In genomic region chr5:154654484-154655375, GRCh38 we compare ENCODE assay signal across 11 cellular contexts.
DNase-seq lines count a peak whose midpoint lies in the region; ATAC-seq, FAIRE-seq and TF ChIP-seq lines count a peak whose summit lies in the region.
"Had no signal": no experiment of that assay in that cellular context is flagged by ENCODE, and none has a peak within 500 bp of the region (broad histone marks: within the 10 kb centered on the region; RNA-seq: fewer than 3 reads in every experiment).

No MANE protein-coding gene starts in this region.

- FAIRE-seq in small intestine (lab: Jason Lieb, UNC): no peak

- no peaks in the 10 kb centered on the region for H3K9me3 Mint-ChIP-seq in WTC11
- H3K9me3 Mint-ChIP-seq in activated T-helper 2 cell treated with anti-CD3 and anti-CD28 coated beads, Interferon-gamma antibody, Interleukin-2, Interleukin-4, amounts not matched to agents 10 μg/mL and 5 μg/mL and 100 μg/mL, durations not matched to agents 14 hours and 24 hours and 36 hours: no peaks in the 10 kb centered on the region

- intact Hi-C loops in activated T-helper 2 cell treated with anti-CD3 and anti-CD28 coated beads, Interferon-gamma antibody, Interleukin-2, Interleukin-4, amounts not matched to agents 10 μg/mL and 5 μg/mL and 100 μg/mL, durations not matched to agents 14 hours and 24 hours and 36 hours (cut with micrococcal nuclease): loop anchor here (5.0 kb wide), 1 partner anchor 103 kb away; the partner anchor contains the start of gene LARP1

- no peaks in the 10 kb centered on the region for H3K27me3 ChIP-seq in small intestine (ENCODE audit: control insufficient read depth in 2 of 2, insufficient read depth in 2 of 2, low read length in 2 of 2)
- H3K27me3 ChIP-seq: SJCRH30 had no signal

- H3K27ac ChIP-seq in small intestine (ENCODE audit: low read depth in 1 of 2, low read length in 1 of 2): peak overlapping the region; percentile 60 to 78
- H3K27ac ChIP-seq: 22Rv1, SJCRH30 had no signal

- no peaks in the 10 kb centered on the region for H3K9me3 ChIP-seq in small intestine (ENCODE audit: control insufficient read depth, low read depth)
- H3K9me3 ChIP-seq: SJCRH30 had no signal

- H3K4me1 Mint-ChIP-seq in WTC11: peaks cover 14% of the 10 kb centered on the region
- peaks cover 5% of the 10 kb centered on the region for H3K4me1 Mint-ChIP-seq in activated T-helper 2 cell treated with anti-CD3 and anti-CD28 coated beads, Interferon-gamma antibody, Interleukin-2, Interleukin-4, amounts not matched to agents 10 μg/mL and 5 μg/mL and 100 μg/mL, durations not matched to agents 14 hours and 24 hours and 36 hours (ENCODE audit: low read depth)

- DNase-seq in DMS 273 (lab: John Stamatoyannopoulos, UW; ENCODE audit: unreplicated experiment) (peak; percentile 44), DMS 273 treated with DMSO at 0.1 percent for 48 hours (lab: John Stamatoyannopoulos, UW) (no peak), WTC11 (ENCODE audit: low spot score) (no peak), kidney glomerular epithelial cell (lab: John Stamatoyannopoulos, UW) (peak; percentile 54), small intestine (peak; percentile 37), DMS53 treated with DMSO at 0.1 percent for 48 hours (lab: John Stamatoyannopoulos, UW; ENCODE audit: unreplicated experiment) (no peak)
- no peak for DNase-seq in activated T-helper 2 cell treated with anti-CD3 and anti-CD28 coated beads, Interferon-gamma antibody, Interleukin-2, Interleukin-4, amounts not matched to agents 10 μg/mL and 5 μg/mL and 100 μg/mL, durations not matched to agents 14 hours and 24 hours and 36 hours (ENCODE audit: low spot score)

- no peak for TF ChIP-seq CTCF in WTC11 (IDR thresholded peaks at IDR 0.05)

- H3K36me3 ChIP-seq in small intestine (ENCODE audit: control insufficient read depth in 2 of 2, insufficient read depth in 2 of 2, low read length in 2 of 2): no peaks in the 10 kb centered on the region
- H3K36me3 ChIP-seq: SJCRH30 had no signal

- POLR2A ChIA-PET in WTC11 (lab: Charles Lee): interaction anchor here (0.7 kb wide), 1 partner anchor 79 kb away, joined by 5 read pairs; no protein-coding TSS in a partner anchor

- no peak for ATAC-seq in WTC11
- ATAC-seq in HG02981 (IDR thresholded peaks at IDR 0.05; ENCODE audit: unreplicated experiment): no peak
- ATAC-seq: HCT116 had no signal

- CTCF ChIA-PET in WTC11 (lab: Charles Lee): interaction anchor here (0.6 to 1.1 kb wide), 2 partner anchors 33 to 152 kb away, joined by 3 to 4 read pairs; no protein-coding TSS in a partner anchor

- H3K4me3 Mint-ChIP-seq in WTC11: no peak overlapping the region
- no peak overlapping the region for H3K4me3 Mint-ChIP-seq in activated T-helper 2 cell treated with anti-CD3 and anti-CD28 coated beads, Interferon-gamma antibody, Interleukin-2, Interleukin-4, amounts not matched to agents 10 μg/mL and 5 μg/mL and 100 μg/mL, durations not matched to agents 14 hours and 24 hours and 36 hours (ENCODE audit: low read depth)

- 44 to 54% (median 47%) methylated on average over 13 of the region's 13 CpGs for WGBS in small intestine, 3 donors

- H3K36me3 Mint-ChIP-seq in WTC11: no peaks in the 10 kb centered on the region
- H3K36me3 Mint-ChIP-seq in activated T-helper 2 cell treated with anti-CD3 and anti-CD28 coated beads, Interferon-gamma antibody, Interleukin-2, Interleukin-4, amounts not matched to agents 10 μg/mL and 5 μg/mL and 100 μg/mL, durations not matched to agents 14 hours and 24 hours and 36 hours (ENCODE audit: low read depth): no peaks in the 10 kb centered on the region

- no peaks in the 10 kb centered on the region for H3K27me3 Mint-ChIP-seq in WTC11 (ENCODE audit: low read depth)
- no peaks in the 10 kb centered on the region for H3K27me3 Mint-ChIP-seq in activated T-helper 2 cell treated with anti-CD3 and anti-CD28 coated beads, Interferon-gamma antibody, Interleukin-2, Interleukin-4, amounts not matched to agents 10 μg/mL and 5 μg/mL and 100 μg/mL, durations not matched to agents 14 hours and 24 hours and 36 hours (ENCODE audit: low read depth)

- H3K4me1 ChIP-seq in small intestine (ENCODE audit: control insufficient read depth in 2 of 2, insufficient read depth in 1 of 2, low read depth in 1 of 2, low read length in 1 of 2): peaks cover 4 to 9% of the 10 kb centered on the region in 2 donors
- H3K4me1 ChIP-seq: SJCRH30 had no signal

- no peak overlapping the region for H3K4me3 ChIP-seq in small intestine (ENCODE audit: low read depth in 1 of 2, low read length in 2 of 2)
- H3K4me3 ChIP-seq: SJCRH30 had no signal

- peak overlapping the region; percentile 78 for H3K27ac Mint-ChIP-seq in WTC11
- H3K27ac Mint-ChIP-seq in activated T-helper 2 cell treated with anti-CD3 and anti-CD28 coated beads, Interferon-gamma antibody, Interleukin-2, Interleukin-4, amounts not matched to agents 10 μg/mL and 5 μg/mL and 100 μg/mL, durations not matched to agents 14 hours and 24 hours and 36 hours: no peak overlapping the region

TF ChIP-seq in WTC11, 78 proteins besides CTCF, POLR2A, EP300 and RAD21 (continues in another document):
- TF ChIP-seq ZNF317 (CRISPR knock-in tag; IDR thresholded peaks at IDR 0.05; ENCODE audit: borderline replicate concordance, low read depth) (no peak), FOXP1 (CRISPR knock-in tag; IDR thresholded peaks at IDR 0.05; ENCODE audit: borderline replicate concordance) (no peak), GRHL2 (CRISPR knock-in tag; IDR thresholded peaks at IDR 0.05; ENCODE audit: insufficient replicate concordance, severe bottlenecking) (no peak), NFATC4 (CRISPR knock-in tag; IDR thresholded peaks at IDR 0.05) (no peak), ZNF138 (CRISPR knock-in tag; conservative IDR thresholded peaks at IDR 0.05) (no peak), KAT7 (CRISPR knock-in tag; IDR thresholded peaks at IDR 0.05; ENCODE audit: borderline replicate concordance) (no peak), NR1H2 (CRISPR knock-in tag; IDR thresholded peaks at IDR 0.05) (no peak), USF1 (CRISPR knock-in tag; IDR thresholded peaks at IDR 0.05) (no peak), ARID4B (CRISPR knock-in tag; IDR thresholded peaks at IDR 0.05; ENCODE audit: borderline replicate concordance) (no peak), FOXJ3 (CRISPR knock-in tag; IDR thresholded peaks at IDR 0.05; ENCODE audit: borderline replicate concordance) (no peak)

Comparison
In these comparisons a context has a peak if more than half of its experiments do, and no peak if none do; other contexts are left out.
1. DNase-seq: peak in DMS 273 (single experiment), kidney glomerular epithelial cell (single experiment) and small intestine (single experiment); none in DMS 273 treated with DMSO at 0.1 percent for 48 hours (single experiment), WTC11 (single experiment), DMS53 treated with DMSO at 0.1 percent for 48 hours (single experiment) and activated T-helper 2 cell treated with anti-CD3 and anti-CD28 coated beads, Interferon-gamma antibody, Interleukin-2, Interleukin-4, amounts not matched to agents 10 μg/mL and 5 μg/mL and 100 μg/mL, durations not matched to agents 14 hours and 24 hours and 36 hours (single experiment).